13 cellular contexts compared by ENCODE assay signal in genomic region chr3:16102905-16103364, GRCh38.
DNase-seq lines count a peak whose midpoint lies in the region; ATAC-seq and TF ChIP-seq lines count a peak whose summit lies in the region.
"Had no signal": no experiment of that assay in that cellular context is flagged by ENCODE, and none has a peak within 500 bp of the region (broad histone marks: within the 10 kb centered on the region; RNA-seq: fewer than 3 reads in every experiment).

No MANE protein-coding gene starts in this region.

- DNase-seq in SK-MEL-5 (ENCODE audit: low read depth, low spot score) (peak; percentile 9), fibroblast of villous mesenchyme (ENCODE audit: low read depth) (peak; percentile 96), renal cortical epithelial cell (ENCODE audit: low read depth) (peak; percentile 65), T-helper 2 cell (no peak)
- DNase-seq: activated CD8-positive, alpha-beta T cell treated with anti-CD3 and anti-CD28 coated beads, Interleukin-2, amount 10 ng/mL, durations not matched to agents 7 days and 5 days; NCI-H526; stimulated activated CD4-positive, alpha-beta T cell treated with anti-CD3 and anti-CD28 coated beads, Interleukin-12 subunit alpha, Interleukin-12 subunit beta, amount 100 ng/mL, for 4 hours; T-helper 1 cell had no signal

- no peaks in the 10 kb centered on the region for H4K20me1 ChIP-seq in BLaER1 treated with 17β-estradiol and CSF1 and Interleukin-3, amounts not matched to agents 10 nM and 100 nM

- peaks cover 0 to 9% (median 0%) of the 10 kb centered on the region in 11 experiments; a peak in 1 of 22 replicates for H3K9me3 ChIP-seq in BLaER1 treated with 17β-estradiol and CSF1 and Interleukin-3, amounts not matched to agents 10 nM and 100 nM (replicated peaks in 1 of 11)

- H3K27ac ChIP-seq in BLaER1 treated with 17β-estradiol and CSF1 and Interleukin-3, amounts not matched to agents 10 nM and 100 nM: no peak overlapping the region; a peak in 1 of 22 replicates

- no peak for ATAC-seq in GM21526 (IDR thresholded peaks at IDR 0.05; ENCODE audit: low FRiP score, unreplicated experiment)
- no peak for ATAC-seq in GM19395 (IDR thresholded peaks at IDR 0.05; ENCODE audit: unreplicated experiment)
- no peak for ATAC-seq in HG03432 (IDR thresholded peaks at IDR 0.05; ENCODE audit: unreplicated experiment)
- ATAC-seq: activated CD8-positive, alpha-beta T cell treated with anti-CD3 and anti-CD28 coated beads, Interleukin-2, amount 10 ng/mL, durations not matched to agents 7 days and 5 days; stimulated activated memory B cell treated with anti-CD40 and anti-IgM and Interleukin-4, amounts not matched to agents 10 μg/mL and 1 μg/mL and 100 μg/mL, for 72 hours had no signal

- in situ Hi-C loops in SK-MEL-5 (cut with HindIII; ENCODE audit: low pct_unique_long_range_greater_than_20kb, low sequenced_read_pairs): no loop called here

- H3K27me3 ChIP-seq in BLaER1 treated with 17β-estradiol and CSF1 and Interleukin-3, amounts not matched to agents 10 nM and 100 nM: no peaks in the 10 kb centered on the region

- H3K4me3 ChIP-seq in BLaER1 treated with 17β-estradiol and CSF1 and Interleukin-3, amounts not matched to agents 10 nM and 100 nM: no peak overlapping the region
- H3K4me3 ChIP-seq in fibroblast of villous mesenchyme (ENCODE audit: low read depth, low read length): no peak overlapping the region

- H3K4me1 ChIP-seq in BLaER1 treated with 17β-estradiol and CSF1 and Interleukin-3, amounts not matched to agents 10 nM and 100 nM: peaks cover 0 to 21% (median 10%) of the 10 kb centered on the region in 10 experiments; a peak in 14 of 20 replicates

- peak overlapping the region in 8 of 11 experiments; percentile 2 to 37 (median 12); a peak in 8 of 22 replicates for H3K4me2 ChIP-seq in BLaER1 treated with 17β-estradiol and CSF1 and Interleukin-3, amounts not matched to agents 10 nM and 100 nM

- H3K9ac ChIP-seq in BLaER1 treated with 17β-estradiol and CSF1 and Interleukin-3, amounts not matched to agents 10 nM and 100 nM: no peak overlapping the region

- H3K36me3 ChIP-seq in BLaER1 treated with 17β-estradiol and CSF1 and Interleukin-3, amounts not matched to agents 10 nM and 100 nM: no peaks in the 10 kb centered on the region

- TF ChIP-seq CTCF in fibroblast of villous mesenchyme (IDR thresholded peaks at IDR 0.05; ENCODE audit: insufficient read depth, low read depth, low read length): peak; percentile 22

Comparison
In these comparisons a context has a peak if more than half of its experiments do, and no peak if none do; other contexts are left out.
1. DNase-seq: peak in SK-MEL-5 (single experiment), fibroblast of villous mesenchyme (single experiment) and renal cortical epithelial cell (single experiment); none in T-helper 2 cell (0 of 5).